In genomic region chr17:81400939-81401726, GRCh38 we compare ENCODE assay signal across 10 cellular contexts. TPM values are rescaled to one million over a fixed set of nuclear protein-coding genes. Genes with fewer than 3 reads are reported as not detected.
A peak's percentile ranks its signal among the peaks of the same experiment; 100 is the strongest.
DNase-seq lines count a peak whose midpoint lies in the region; ATAC-seq and TF ChIP-seq lines count a peak whose summit lies in the region.
"Had no signal": no experiment of that assay in that cellular context is flagged by ENCODE, and none has a peak within 500 bp of the region (broad histone marks: within the 10 kb centered on the region; RNA-seq: fewer than 3 reads in every experiment).

No MANE protein-coding gene starts in this region.

- no peak for DNase-seq in activated naive CD8-positive, alpha-beta T cell treated with anti-CD3 and anti-CD28 coated beads, Interleukin-2, amount 50 U/mL, for 24 hours
- DNase-seq in upper lobe of left lung (peak in 1 of 2 donors; percentile 78), mesenteric fat pad (ENCODE audit: low spot score) (no peak)
- DNase-seq in stimulated activated CD8-positive, alpha-beta memory T cell treated with anti-CD3 and anti-CD28 coated beads, Interleukin-4, amount 100 ng/mL, for 48 hours = no peak
- no peak for DNase-seq in activated T-cell treated with anti-CD3 and anti-CD28 coated beads, Interleukin-2, amount 50 U/mL, for 4 hours
- DNase-seq: NCI-H1694 had no signal

- no peak for TF ChIP-seq CTCF in upper lobe of left lung (IDR thresholded peaks at IDR 0.05)

- TF ChIP-seq EP300 in upper lobe of left lung (IDR thresholded peaks at IDR 0.05) = no peak

- H3K9ac ChIP-seq in mucosa of stomach (ENCODE audit: low read length) = no peak overlapping the region

- H3K9me3 ChIP-seq in mucosa of stomach (ENCODE audit: control insufficient read depth, low read length) = no peaks in the 10 kb centered on the region
- H3K9me3 ChIP-seq in upper lobe of left lung = no peaks in the 10 kb centered on the region
- H3K9me3 ChIP-seq: BE2C had no signal

- TF ChIP-seq POLR2A in upper lobe of left lung (IDR thresholded peaks at IDR 0.05) = no peak

- H3K9me3 Mint-ChIP-seq in activated naive CD8-positive, alpha-beta T cell (ENCODE audit: low read depth) = no peaks in the 10 kb centered on the region
- H3K9me3 Mint-ChIP-seq in activated naive CD8-positive, alpha-beta T cell treated with anti-CD3 and anti-CD28 coated beads, Interleukin-2, amount 50 U/mL, for 24 hours = no peaks in the 10 kb centered on the region
- no peaks in the 10 kb centered on the region for H3K9me3 Mint-ChIP-seq in dendritic cell treated with granulocyte-macrophage colony-stimulating factor and Interleukin-4, amounts not matched to agents 40 ng/mL and 50 ng/mL, for 4 days
- no peaks in the 10 kb centered on the region for H3K9me3 Mint-ChIP-seq in activated T-cell treated with anti-CD3 and anti-CD28 coated beads, Interleukin-2, amount 50 U/mL, for 4 hours

- WGBS in upper lobe of left lung, 2 donors = 35 to 36% methylated on average over 15 to 21 of the region's 21 CpGs

- H3K4me3 Mint-ChIP-seq in activated naive CD8-positive, alpha-beta T cell = peak overlapping the region; percentile 35
- no peak overlapping the region for H3K4me3 Mint-ChIP-seq in activated naive CD8-positive, alpha-beta T cell treated with anti-CD3 and anti-CD28 coated beads, Interleukin-2, amount 50 U/mL, for 24 hours
- peak overlapping the region; percentile 85 for H3K4me3 Mint-ChIP-seq in dendritic cell treated with granulocyte-macrophage colony-stimulating factor and Interleukin-4, amounts not matched to agents 40 ng/mL and 50 ng/mL, for 4 days
- H3K4me3 Mint-ChIP-seq in activated T-cell treated with anti-CD3 and anti-CD28 coated beads, Interleukin-2, amount 50 U/mL, for 4 hours = no peak overlapping the region

- H3K27ac Mint-ChIP-seq in activated naive CD8-positive, alpha-beta T cell = no peak overlapping the region
- no peak overlapping the region for H3K27ac Mint-ChIP-seq in activated naive CD8-positive, alpha-beta T cell treated with anti-CD3 and anti-CD28 coated beads, Interleukin-2, amount 50 U/mL, for 24 hours
- H3K27ac Mint-ChIP-seq in dendritic cell treated with granulocyte-macrophage colony-stimulating factor and Interleukin-4, amounts not matched to agents 40 ng/mL and 50 ng/mL, for 4 days = peak overlapping the region; percentile 95

- H3K36me3 ChIP-seq in mucosa of stomach (ENCODE audit: control insufficient read depth, insufficient read depth, low read length) (no peaks in the 10 kb centered on the region), upper lobe of left lung (no peaks in the 10 kb centered on the region)
- H3K36me3 ChIP-seq: BE2C had no signal

- H3K36me3 Mint-ChIP-seq in activated naive CD8-positive, alpha-beta T cell = no peaks in the 10 kb centered on the region
- no peaks in the 10 kb centered on the region for H3K36me3 Mint-ChIP-seq in activated naive CD8-positive, alpha-beta T cell treated with anti-CD3 and anti-CD28 coated beads, Interleukin-2, amount 50 U/mL, for 24 hours (ENCODE audit: low read depth)
- H3K36me3 Mint-ChIP-seq in dendritic cell treated with granulocyte-macrophage colony-stimulating factor and Interleukin-4, amounts not matched to agents 40 ng/mL and 50 ng/mL, for 4 days (ENCODE audit: low read depth) = peaks cover 42% of the 10 kb centered on the region
- H3K36me3 Mint-ChIP-seq in activated T-cell treated with anti-CD3 and anti-CD28 coated beads, Interleukin-2, amount 50 U/mL, for 4 hours (ENCODE audit: insufficient read depth) = no peaks in the 10 kb centered on the region

- no peak for ATAC-seq in activated naive CD8-positive, alpha-beta T cell treated with anti-CD3 and anti-CD28 coated beads, Interleukin-2, amount 50 U/mL, for 24 hours
- ATAC-seq in upper lobe of left lung (ENCODE audit: low FRiP score in 2 of 2) = peak in 1 of 2 donors; percentile 37
- ATAC-seq in activated T-cell treated with anti-CD3 and anti-CD28 coated beads, Interleukin-2, amount 50 U/mL, for 4 hours = no peak

- H3K4me1 ChIP-seq in mucosa of stomach (ENCODE audit: control insufficient read depth, insufficient read depth, low read length) = peaks cover 33% of the 10 kb centered on the region
- peaks cover 58 to 89% (median 67%) of the 10 kb centered on the region in 4 donors for H3K4me1 ChIP-seq in upper lobe of left lung

- peaks cover 10% of the 10 kb centered on the region for H3K4me1 Mint-ChIP-seq in activated naive CD8-positive, alpha-beta T cell (ENCODE audit: low read depth)
- H3K4me1 Mint-ChIP-seq in activated naive CD8-positive, alpha-beta T cell treated with anti-CD3 and anti-CD28 coated beads, Interleukin-2, amount 50 U/mL, for 24 hours = peaks cover 20% of the 10 kb centered on the region
- peaks cover 41% of the 10 kb centered on the region for H3K4me1 Mint-ChIP-seq in dendritic cell treated with granulocyte-macrophage colony-stimulating factor and Interleukin-4, amounts not matched to agents 40 ng/mL and 50 ng/mL, for 4 days (ENCODE audit: low read depth)
- H3K4me1 Mint-ChIP-seq in activated T-cell treated with anti-CD3 and anti-CD28 coated beads, Interleukin-2, amount 50 U/mL, for 4 hours (ENCODE audit: low read depth) = peaks cover 18% of the 10 kb centered on the region

- H3K4me3 ChIP-seq in mucosa of stomach (ENCODE audit: low read length) = peak overlapping the region; percentile 36
- peak overlapping the region; percentile 19 to 85 (median 67) for H3K4me3 ChIP-seq in upper lobe of left lung

- intact Hi-C loops in dendritic cell treated with granulocyte-macrophage colony-stimulating factor and Interleukin-4, amounts not matched to agents 40 ng/mL and 50 ng/mL, for 4 days (cut with micrococcal nuclease) = loop anchor here (5.0 kb wide), 1 partner anchor 81 kb away; no protein-coding TSS in a partner anchor

- peak overlapping the region; percentile 93 to 99 (median 96) for H3K27ac ChIP-seq in upper lobe of left lung

- H3K27me3 Mint-ChIP-seq in activated naive CD8-positive, alpha-beta T cell = peaks cover 20% of the 10 kb centered on the region
- peaks cover 65% of the 10 kb centered on the region for H3K27me3 Mint-ChIP-seq in activated naive CD8-positive, alpha-beta T cell treated with anti-CD3 and anti-CD28 coated beads, Interleukin-2, amount 50 U/mL, for 24 hours
- H3K27me3 Mint-ChIP-seq in dendritic cell treated with granulocyte-macrophage colony-stimulating factor and Interleukin-4, amounts not matched to agents 40 ng/mL and 50 ng/mL, for 4 days = peaks cover 3% of the 10 kb centered on the region
- H3K27me3 Mint-ChIP-seq in activated T-cell treated with anti-CD3 and anti-CD28 coated beads, Interleukin-2, amount 50 U/mL, for 4 hours (ENCODE audit: low read depth) = peaks cover 68% of the 10 kb centered on the region

- H3K27me3 ChIP-seq in mucosa of stomach (ENCODE audit: control insufficient read depth, insufficient read depth, low read length) (peaks cover 3% of the 10 kb centered on the region), upper lobe of left lung (peaks cover 0 to 4% (median 0%) of the 10 kb centered on the region in 4 donors)

RNA-seq across cellular contexts. Expression of gene BAHCC1, which starts 5.9 kb away (rescaled TPM):
- total RNA-seq in upper lobe of left lung (10 to 100 TPM in 5 of 6 donors, 1 to 10 TPM in 1; 8.2 to 81.7 (median 21.0) TPM), mesenteric fat pad (11.0 TPM)
- total RNA-seq in activated T-cell treated with anti-CD3 and anti-CD28 coated beads, Interleukin-2, amount 50 U/mL, for 4 hours = under 1 TPM; 0.08 to 0.19 (median 0.08) TPM

Comparison
In these comparisons a context has a peak if more than half of its experiments do, and no peak if none do; other contexts are left out.
1. H3K4me3 Mint-ChIP-seq: peak in activated naive CD8-positive, alpha-beta T cell (single experiment) and dendritic cell treated with granulocyte-macrophage colony-stimulating factor and Interleukin-4, amounts not matched to agents 40 ng/mL and 50 ng/mL, for 4 days (single experiment); none in activated naive CD8-positive, alpha-beta T cell treated with anti-CD3 and anti-CD28 coated beads, Interleukin-2, amount 50 U/mL, for 24 hours (single experiment) and activated T-cell treated with anti-CD3 and anti-CD28 coated beads, Interleukin-2, amount 50 U/mL, for 4 hours (single experiment).
2. RNA of gene BAHCC1, which starts 5.9 kb away (total RNA-seq): 8.2 to 81.7 TPM in upper lobe of left lung and 11.0 TPM in mesenteric fat pad (single experiment); 0.08 to 0.19 TPM in activated T-cell treated with anti-CD3 and anti-CD28 coated beads, Interleukin-2, amount 50 U/mL, for 4 hours; every median in the first group is over 4 times any median in the second.